Comparison of ENCODE assay signal across 26 cellular contexts in the genomic region with DNA sequence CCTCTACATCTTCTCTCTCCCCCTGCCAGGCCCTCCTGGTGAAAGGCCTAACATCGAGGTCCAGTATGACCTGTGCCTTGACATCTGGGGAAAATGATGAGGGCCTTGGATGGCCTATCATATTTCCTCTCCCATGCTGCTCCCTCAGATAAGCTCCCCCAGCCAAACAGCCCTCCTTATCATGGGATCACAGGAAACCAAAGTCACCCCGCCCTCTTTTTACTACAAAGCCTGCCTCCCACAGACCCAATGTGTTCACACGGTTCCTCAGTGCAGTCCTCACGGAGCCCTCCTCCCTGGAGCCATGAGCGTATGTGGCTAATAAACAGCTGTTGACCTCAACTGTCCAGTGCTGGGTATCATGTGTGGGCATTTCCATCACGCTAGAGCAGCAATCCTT. TPM values are rescaled to one million over a fixed set of nuclear protein-coding genes. Genes with fewer than 3 reads are reported as not detected.
"Had no signal": no experiment of that assay in that cellular context is flagged by ENCODE, and none has a peak within 500 bp of the region (broad histone marks: within the 10 kb centered on the region; RNA-seq: fewer than 3 reads in every experiment).

No MANE protein-coding gene starts in this region.

- H3K27me3 Mint-ChIP-seq: activated naive CD4-positive, alpha-beta T cell treated with anti-CD3 and anti-CD28 coated beads, Interleukin-2, amount 50 U/mL, for 24 hours; stimulated activated memory B cell treated with anti-CD40 and anti-IgM and Interleukin-4, amounts not matched to agents 10 μg/mL and 1 μg/mL and 100 μg/mL, for 72 hours had no signal

- H3K4me1 ChIP-seq: body of pancreas, pancreas, right lobe of liver, stomach, upper lobe of left lung had no signal

- H3K27ac ChIP-seq: body of pancreas, cardiac muscle cell, pancreas, right lobe of liver, stomach, upper lobe of left lung had no signal

- H3K4me3 Mint-ChIP-seq: activated CD8-positive, alpha-beta T cell treated with anti-CD3 and anti-CD28 coated beads, Interleukin-2, amount 10 ng/mL, durations not matched to agents 7 days and 5 days; activated naive CD4-positive, alpha-beta T cell treated with anti-CD3 and anti-CD28 coated beads, Interleukin-2, amount 50 U/mL, for 24 hours; activated T-helper 1 cell treated with anti-CD3 and anti-CD28 coated beads, Interleukin-12 subunit alpha, Interleukin-12 subunit beta, Interleukin-2, Interleukin-4 antibody, amounts not matched to agents 30 ng/mL and 10 ng/mL and 1 ng/mL, durations not matched to agents 14 hours and 24 hours and 36 hours; mesothelial cell of epicardium; natural killer cell; stimulated activated memory B cell treated with anti-CD40 and anti-IgM and Interleukin-4, amounts not matched to agents 10 μg/mL and 1 μg/mL and 100 μg/mL, for 72 hours; T-helper 17 cell had no signal

- H3K36me3 Mint-ChIP-seq: activated naive CD4-positive, alpha-beta T cell treated with anti-CD3 and anti-CD28 coated beads, Interleukin-2, amount 50 U/mL, for 24 hours; mesothelial cell of epicardium; natural killer cell; stimulated activated memory B cell treated with anti-CD40 and anti-IgM and Interleukin-4, amounts not matched to agents 10 μg/mL and 1 μg/mL and 100 μg/mL, for 72 hours had no signal

- H3K4me1 Mint-ChIP-seq: activated naive CD4-positive, alpha-beta T cell treated with anti-CD3 and anti-CD28 coated beads, Interleukin-2, amount 50 U/mL, for 24 hours; stimulated activated memory B cell treated with anti-CD40 and anti-IgM and Interleukin-4, amounts not matched to agents 10 μg/mL and 1 μg/mL and 100 μg/mL, for 72 hours; T-helper 17 cell had no signal

- H3K4me3 ChIP-seq: body of pancreas, cardiac muscle cell, lung, pancreas, right lobe of liver, smooth muscle cell, stomach, upper lobe of left lung had no signal

- DNase-seq: activated CD4-positive, alpha-beta T cell treated with anti-CD3 and anti-CD28 coated beads for 1 hour; activated CD4-positive, alpha-beta T cell treated with anti-CD3 and anti-CD28 coated beads, Interleukin-2, amount 50 U/mL, for 1 hour; activated CD8-positive, alpha-beta T cell treated with anti-CD3 and anti-CD28 coated beads, Interleukin-2, amount 10 ng/mL, durations not matched to agents 7 days and 5 days; activated gamma-delta T cell; anterior cingulate cortex; body of pancreas; foreskin fibroblast; kidney; natural killer cell; pancreas; right lobe of liver; stimulated activated CD4-positive, alpha-beta T cell treated with anti-CD3 and anti-CD28 coated beads, Interleukin-15, amount 100 ng/mL, for 24 hours; stomach; T-helper 17 cell; upper lobe of left lung had no signal

- H3K27ac Mint-ChIP-seq: activated CD8-positive, alpha-beta T cell treated with anti-CD3 and anti-CD28 coated beads, Interleukin-2, amount 10 ng/mL, durations not matched to agents 7 days and 5 days; activated naive CD4-positive, alpha-beta T cell treated with anti-CD3 and anti-CD28 coated beads, Interleukin-2, amount 50 U/mL, for 24 hours; activated T-helper 1 cell treated with anti-CD3 and anti-CD28 coated beads, Interleukin-12 subunit alpha, Interleukin-12 subunit beta, Interleukin-2, Interleukin-4 antibody, amounts not matched to agents 30 ng/mL and 10 ng/mL and 1 ng/mL, durations not matched to agents 14 hours and 24 hours and 36 hours; mesothelial cell of epicardium; natural killer cell; stimulated activated memory B cell treated with anti-CD40 and anti-IgM and Interleukin-4, amounts not matched to agents 10 μg/mL and 1 μg/mL and 100 μg/mL, for 72 hours; T-helper 17 cell had no signal

- ATAC-seq: activated CD8-positive, alpha-beta T cell treated with anti-CD3 and anti-CD28 coated beads, Interleukin-2, amount 10 ng/mL, durations not matched to agents 7 days and 5 days; body of pancreas; left lobe of liver; natural killer cell; pancreas; stimulated activated memory B cell treated with anti-CD40 and anti-IgM and Interleukin-4, amounts not matched to agents 10 μg/mL and 1 μg/mL and 100 μg/mL, for 72 hours; T-helper 17 cell had no signal

- H3K36me3 ChIP-seq: cardiac muscle cell, pancreas, right lobe of liver, stomach, upper lobe of left lung had no signal

- H3K4me2 ChIP-seq: smooth muscle cell had no signal

- H3K9me3 Mint-ChIP-seq: activated naive CD4-positive, alpha-beta T cell treated with anti-CD3 and anti-CD28 coated beads, Interleukin-2, amount 50 U/mL, for 24 hours; mesothelial cell of epicardium; natural killer cell had no signal

- H3K27me3 ChIP-seq: body of pancreas, cardiac muscle cell, pancreas, right lobe of liver, stomach, upper lobe of left lung had no signal

RNA-seq across cellular contexts. Expression of a gene that starts 32.0 kb away (rescaled TPM):
- total RNA-seq: activated CD8-positive, alpha-beta T cell treated with anti-CD3 and anti-CD28 coated beads, Interleukin-2, amount 10 ng/mL, durations not matched to agents 7 days and 5 days; activated T-helper 1 cell treated with anti-CD3 and anti-CD28 coated beads, Interleukin-12 subunit alpha, Interleukin-12 subunit beta, Interleukin-2, Interleukin-4 antibody, amounts not matched to agents 30 ng/mL and 10 ng/mL and 1 ng/mL, durations not matched to agents 14 hours and 24 hours and 36 hours; body of pancreas; cardiac muscle cell; chondrocyte; epithelial cell of proximal tubule; kidney; lung; mesothelial cell of epicardium; natural killer cell; pulmonary artery endothelial cell; stomach had no signal
- polyA plus RNA-seq: cardiac muscle cell, lung, pancreas, stomach had no signal
